8 cellular contexts compared by ENCODE assay signal in genomic region chr1:2391385-2392070, GRCh38. TPM values are rescaled to one million over a fixed set of nuclear protein-coding genes. Genes with fewer than 3 reads are reported as not detected.
DNase-seq lines count a peak whose midpoint lies in the region; ATAC-seq and TF ChIP-seq lines count a peak whose summit lies in the region.

Gene MORN1 (minus strand): TSS chr1:2391554. CDS start chr1:2391533, 21 bp downstream.
Gene RER1 (plus strand): TSS chr1:2391841. CDS start chr1:2395791, 3,950 bp downstream.

- peaks cover 15% of the 10 kb centered on the region for H3F3A ChIP-seq in SU-DHL-6 (ENCODE audit: insufficient read depth)

- ATAC-seq in HG02763 (IDR thresholded peaks at IDR 0.05; ENCODE audit: unreplicated experiment) (peak; percentile 87), Right ventricle myocardium inferior (peak; percentile 98)
- ATAC-seq in activated naive CD8-positive, alpha-beta T cell treated with anti-CD3 and anti-CD28 coated beads, Interleukin-2, amount 50 U/mL, for 24 hours: peak; percentile 98

- peak within 1 kb of the TSS; percentile 89 for H3K4me3 Mint-ChIP-seq in activated naive CD8-positive, alpha-beta T cell treated with anti-CD3 and anti-CD28 coated beads, Interleukin-2, amount 50 U/mL, for 24 hours
- H3K4me3 Mint-ChIP-seq in osteocyte (ENCODE audit: unreplicated experiment): peak within 1 kb of the TSS; percentile 82

- H3K9ac ChIP-seq in SU-DHL-6 (ENCODE audit: low read length): peak within 1 kb of the TSS; percentile 84

- intact Hi-C loops in Right ventricle myocardium inferior (cut with DNase I): no loop called here
- intact Hi-C loops in thyroid gland (cut with DNase I): no loop called here

- no peaks in the 10 kb centered on the region for H3K9me3 ChIP-seq in SU-DHL-6 (ENCODE audit: insufficient read depth, low read length)
- no peaks in the 10 kb centered on the region for H3K9me3 ChIP-seq in thyroid gland

- peak within 1 kb of the TSS; percentile 87 for H3K27ac Mint-ChIP-seq in activated naive CD8-positive, alpha-beta T cell treated with anti-CD3 and anti-CD28 coated beads, Interleukin-2, amount 50 U/mL, for 24 hours
- peak within 1 kb of the TSS; percentile 62 for H3K27ac Mint-ChIP-seq in osteocyte (ENCODE audit: unreplicated experiment)

- H3K4me3 ChIP-seq in GM12875 (ENCODE audit: low read depth, low read length) (peak within 1 kb of the TSS; percentile 100), SU-DHL-6 (ENCODE audit: insufficient read depth, low read length, poor library complexity, severe bottlenecking) (peak within 1 kb of the TSS; percentile 70), thyroid gland (replicated peaks in 1 of 3) (peak within 1 kb of the TSS; percentile 74 to 94 (median 87))

- peaks cover 26 to 33% of the 10 kb centered on the region in 2 donors for H3K4me1 ChIP-seq in thyroid gland

- H3K9me3 Mint-ChIP-seq in activated naive CD8-positive, alpha-beta T cell treated with anti-CD3 and anti-CD28 coated beads, Interleukin-2, amount 50 U/mL, for 24 hours: no peaks in the 10 kb centered on the region
- H3K9me3 Mint-ChIP-seq in osteocyte (ENCODE audit: unreplicated experiment): no peaks in the 10 kb centered on the region

- WGBS in thyroid gland, 2 donors: 0% methylated on average over 27 of the region's 95 CpGs; no CpG with 5 or more reads in 1 of the 2 donors

- H3K79me2 ChIP-seq in SU-DHL-6 (ENCODE audit: insufficient read depth, low read length): peaks cover 30% of the 10 kb centered on the region

- H3K36me3 ChIP-seq in SU-DHL-6 (ENCODE audit: low read length) (no peaks in the 10 kb centered on the region), thyroid gland (peaks cover 5 to 6% of the 10 kb centered on the region in 2 donors)

- H3K27ac ChIP-seq in SU-DHL-6 (ENCODE audit: low read depth, low read length) (peak within 1 kb of the TSS; percentile 91), thyroid gland (peak within 1 kb of the TSS in 2 of 3 donors; percentile 44 to 78)

- TF ChIP-seq POLR2A in thyroid gland (IDR thresholded peaks at IDR 0.05): peak in 1 of 2 donors; percentile 86

- DNase-seq in NCI-H1417 (lab: John Stamatoyannopoulos, UW) (peak; percentile 98 to 100 (median 99)), Right ventricle myocardium inferior (ENCODE audit: missing footprints) (peak; percentile 99), osteocyte (ENCODE audit: extremely low spot score, unreplicated experiment) (peak; percentile 100), thyroid gland (peak; percentile 99)
- DNase-seq in activated naive CD8-positive, alpha-beta T cell treated with anti-CD3 and anti-CD28 coated beads, Interleukin-2, amount 50 U/mL, for 24 hours: peak; percentile 99

- peaks cover 26% of the 10 kb centered on the region for H3K36me3 Mint-ChIP-seq in activated naive CD8-positive, alpha-beta T cell treated with anti-CD3 and anti-CD28 coated beads, Interleukin-2, amount 50 U/mL, for 24 hours (ENCODE audit: low read depth)
- H3K36me3 Mint-ChIP-seq in osteocyte (ENCODE audit: unreplicated experiment): peaks cover 5% of the 10 kb centered on the region

- no peak within 1 kb of the TSS for H2AFZ ChIP-seq in SU-DHL-6 (ENCODE audit: low read depth, low read length, severe bottlenecking)

- H3K27me3 ChIP-seq in SU-DHL-6 (ENCODE audit: low read length): no peaks in the 10 kb centered on the region
- H3K27me3 ChIP-seq in thyroid gland: no peaks in the 10 kb centered on the region

- H4K20me1 ChIP-seq in SU-DHL-6 (ENCODE audit: low read depth, low read length): no peaks in the 10 kb centered on the region

- H3K4me2 ChIP-seq in SU-DHL-6 (ENCODE audit: low read depth, low read length, poor library complexity, severe bottlenecking): peak within 1 kb of the TSS; percentile 77

- no peak for TF ChIP-seq CTCF in GM12875 (IDR thresholded peaks at IDR 0.05; ENCODE audit: borderline replicate concordance, insufficient read depth, low read depth, low read length)
- no peak for TF ChIP-seq CTCF in SU-DHL-6 (IDR thresholded peaks at IDR 0.05; ENCODE audit: insufficient read depth, low read length, poor library complexity, severe bottlenecking)
- no peak for TF ChIP-seq CTCF in osteocyte (IDR thresholded peaks at IDR 0.05)
- no peak for TF ChIP-seq CTCF in thyroid gland (IDR thresholded peaks at IDR 0.05)

- no peaks in the 10 kb centered on the region for H3K27me3 Mint-ChIP-seq in activated naive CD8-positive, alpha-beta T cell treated with anti-CD3 and anti-CD28 coated beads, Interleukin-2, amount 50 U/mL, for 24 hours
- no peaks in the 10 kb centered on the region for H3K27me3 Mint-ChIP-seq in osteocyte (ENCODE audit: unreplicated experiment)

- peaks cover 36% of the 10 kb centered on the region for H3K4me1 Mint-ChIP-seq in activated naive CD8-positive, alpha-beta T cell treated with anti-CD3 and anti-CD28 coated beads, Interleukin-2, amount 50 U/mL, for 24 hours
- peaks cover 31% of the 10 kb centered on the region for H3K4me1 Mint-ChIP-seq in osteocyte (ENCODE audit: unreplicated experiment)

- H3K9me2 ChIP-seq in SU-DHL-6 (replicated peaks; ENCODE audit: insufficient read depth, low read length): no peaks in the 10 kb centered on the region

RNA-seq across cellular contexts. Expression of gene MORN1, which starts in this region (rescaled TPM):
- total RNA-seq in Right ventricle myocardium inferior (4.9 TPM), osteocyte (10.9 and 12.7 TPM in 2 replicates), thyroid gland (10 to 100 TPM; 23.3 to 45.3 (median 33.8) TPM)

RNA-seq across cellular contexts. Expression of gene RER1, which starts in this region (rescaled TPM):
- total RNA-seq in Right ventricle myocardium inferior: 85.8 TPM
- total RNA-seq in osteocyte: 144 and 147 TPM in 2 replicates
- total RNA-seq in thyroid gland: 100 to 1,000 TPM in 1 of 4 donors, 10 to 100 TPM in 3; 73.5 to 101 (median 83.7) TPM

Comparison
In these comparisons a context has a peak if more than half of its experiments do, and no peak if none do; other contexts are left out.
1. Peak in every context shown above with its lines: DNase-seq, ATAC-seq, H3K4me3 ChIP-seq and H3K27ac ChIP-seq.